8 cellular contexts compared by ENCODE assay signal in genomic region chr11:4607782-4608666, GRCh38. TPM values are rescaled to one million over a fixed set of nuclear protein-coding genes. Genes with fewer than 3 reads are reported as not detected.
DNase-seq lines count a peak whose midpoint lies in the region; ATAC-seq and TF ChIP-seq lines count a peak whose summit lies in the region.

A gene with protein sequence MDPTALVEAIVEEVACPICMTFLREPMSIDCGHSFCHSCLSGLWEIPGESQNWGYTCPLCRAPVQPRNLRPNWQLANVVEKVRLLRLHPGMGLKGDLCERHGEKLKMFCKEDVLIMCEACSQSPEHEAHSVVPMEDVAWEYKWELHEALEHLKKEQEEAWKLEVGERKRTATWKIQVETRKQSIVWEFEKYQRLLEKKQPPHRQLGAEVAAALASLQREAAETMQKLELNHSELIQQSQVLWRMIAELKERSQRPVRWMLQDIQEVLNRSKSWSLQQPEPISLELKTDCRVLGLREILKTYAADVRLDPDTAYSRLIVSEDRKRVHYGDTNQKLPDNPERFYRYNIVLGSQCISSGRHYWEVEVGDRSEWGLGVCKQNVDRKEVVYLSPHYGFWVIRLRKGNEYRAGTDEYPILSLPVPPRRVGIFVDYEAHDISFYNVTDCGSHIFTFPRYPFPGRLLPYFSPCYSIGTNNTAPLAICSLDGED (minus strand): TSS chr11:4608231. CDS start chr11:4605504, 2,727 bp downstream.

- H3K9me3 ChIP-seq in HAP-1 (0 out of 2 replicates have a peak, but pooled peaks cover 3% of the 10 kb centered on the region), MM.1S (replicated peaks; ENCODE audit: insufficient read depth, low read length) (no peaks in the 10 kb centered on the region), thoracic aorta (no peaks in the 10 kb centered on the region)

- in situ Hi-C loops in HAP-1 (cut with MboI; ENCODE audit: low sequenced_read_pairs) = no loop called here

- H3K4me3 ChIP-seq in HAP-1 (peak within 1 kb of the TSS; percentile 59), MM.1S (ENCODE audit: low read length) (peak within 1 kb of the TSS; percentile 75), thoracic aorta (peak within 1 kb of the TSS; percentile 83)

- H3F3A ChIP-seq in MM.1S (ENCODE audit: insufficient read depth, low read length) = peaks cover 6% of the 10 kb centered on the region; the same call in 1 of the 2 replicates

- peak within 1 kb of the TSS; percentile 78 for H3K9ac ChIP-seq in MM.1S (ENCODE audit: low read length)

- peak within 1 kb of the TSS; percentile 79 for H2AFZ ChIP-seq in MM.1S (ENCODE audit: low read length)

- peak within 1 kb of the TSS; percentile 86 for H3K4me2 ChIP-seq in MM.1S (ENCODE audit: low read depth, low read length)

- H3K9me2 ChIP-seq in MM.1S (replicated peaks; ENCODE audit: insufficient read depth, low read length) = no peaks in the 10 kb centered on the region

- peak within 1 kb of the TSS; percentile 88 to 94 for H3K27ac Mint-ChIP-seq in activated naive CD4-positive, alpha-beta T cell treated with anti-CD3 and anti-CD28 coated beads, Interleukin-2, amount 50 U/mL, for 72 hours

- TF ChIP-seq CTCF in MM.1S (IDR thresholded peaks at IDR 0.05; ENCODE audit: low read length) (no peak), omental fat pad (IDR thresholded peaks at IDR 0.05) (no peak), thoracic aorta (IDR thresholded peaks at IDR 0.05) (no peak)

- H3K9me3 Mint-ChIP-seq in activated naive CD4-positive, alpha-beta T cell treated with anti-CD3 and anti-CD28 coated beads, Interleukin-2, amount 50 U/mL, for 72 hours = peaks cover 3 to 8% of the 10 kb centered on the region in 2 donors

- no peaks in the 10 kb centered on the region for H4K20me1 ChIP-seq in MM.1S (ENCODE audit: insufficient read depth, low read length)

- no peaks in the 10 kb centered on the region for H3K79me2 ChIP-seq in MM.1S (ENCODE audit: low read length)

- H3K4me1 ChIP-seq in HAP-1 (peaks cover 7% of the 10 kb centered on the region), MM.1S (ENCODE audit: low read length) (no peaks in the 10 kb centered on the region; the same call in 1 of the 2 replicates), thoracic aorta (ENCODE audit: control insufficient read depth in 1 of 2, low read depth in 2 of 2) (peaks cover 5 to 29% of the 10 kb centered on the region in 2 donors)

- peaks cover 0 to 13% of the 10 kb centered on the region in 2 donors for H3K36me3 Mint-ChIP-seq in activated naive CD4-positive, alpha-beta T cell treated with anti-CD3 and anti-CD28 coated beads, Interleukin-2, amount 50 U/mL, for 72 hours

- DNase-seq in GDM1 (lab: John Stamatoyannopoulos, UW) (peak; percentile 89), HAP-1 (ENCODE audit: low spot score in 2 of 2) (peak; percentile 84 to 95), MM.1S (peak; percentile 96), globus pallidus (ENCODE audit: low spot score) (peak; percentile 97), omental fat pad (ENCODE audit: low spot score) (peak; percentile 85), thoracic aorta (ENCODE audit: low spot score) (peak; percentile 83)
- peak; percentile 93 to 95 for DNase-seq in activated naive CD4-positive, alpha-beta T cell treated with anti-CD3 and anti-CD28 coated beads, Interleukin-2, amount 50 U/mL, for 72 hours (ENCODE audit: low spot score in 2 of 2)

- H3K36me3 ChIP-seq in HAP-1 (replicated peaks) (no peaks in the 10 kb centered on the region; the same call in 1 of the 2 replicates), MM.1S (replicated peaks; ENCODE audit: insufficient read depth, low read length) (no peaks in the 10 kb centered on the region), thoracic aorta (no peaks in the 10 kb centered on the region)

- H3K27ac ChIP-seq in MM.1S (ENCODE audit: low read length) = peak within 1 kb of the TSS; percentile 64; the same call in 1 of the 2 replicates
- peak within 1 kb of the TSS; percentile 88 to 89 for H3K27ac ChIP-seq in thoracic aorta

- ATAC-seq in SK-N-SH treated with all-trans-retinoic acid at 6 μM for 48 hours (peak; percentile 100), omental fat pad (ENCODE audit: low FRiP score) (peak; percentile 99), thoracic aorta (ENCODE audit: insufficient number of reproducible peaks, low FRiP score, low read depth) (peak; percentile 90)
- peak; percentile 100 for ATAC-seq in activated naive CD4-positive, alpha-beta T cell treated with anti-CD3 and anti-CD28 coated beads, Interleukin-2, amount 50 U/mL, for 72 hours

- H3K27me3 ChIP-seq in HAP-1 (ENCODE audit: low read depth) = no peaks in the 10 kb centered on the region; the same call in 1 of the 2 replicates
- no peaks in the 10 kb centered on the region for H3K27me3 ChIP-seq in MM.1S (replicated peaks; ENCODE audit: insufficient read depth, low read length)
- H3K27me3 ChIP-seq in thoracic aorta (replicated peaks; ENCODE audit: insufficient read depth) = no peaks in the 10 kb centered on the region

TF ChIP-seq in SK-N-SH treated with all-trans-retinoic acid at 6 μM for 48 hours, 23 proteins besides CTCF, POLR2A, EP300 and RAD21:
- 0 out of 2 replicates have a peak, but pooled peaks have one; percentile 45 for TF ChIP-seq TSHZ2 (CRISPR knock-in tag; IDR thresholded peaks at IDR 0.05)
- TF ChIP-seq ARNTL (CRISPR knock-in tag; IDR thresholded peaks at IDR 0.05; ENCODE audit: borderline replicate concordance, low read depth) = no peak
- no peak for TF ChIP-seq TOX (CRISPR knock-in tag; IDR thresholded peaks at IDR 0.05; ENCODE audit: borderline replicate concordance)
- TF ChIP-seq BACH2 (CRISPR knock-in tag; IDR thresholded peaks at IDR 0.05; ENCODE audit: borderline replicate concordance) = no peak
- no peak for TF ChIP-seq CSRNP3 (CRISPR knock-in tag; IDR thresholded peaks at IDR 0.05)
- TF ChIP-seq ZNF565 (CRISPR knock-in tag; conservative IDR thresholded peaks at IDR 0.05; ENCODE audit: low read depth) = no peak
- no peak for TF ChIP-seq CSDC2 (CRISPR knock-in tag; IDR thresholded peaks at IDR 0.05)
- TF ChIP-seq SNAI2 (CRISPR knock-in tag; IDR thresholded peaks at IDR 0.05) = 0 out of 2 replicates have a peak, but pooled peaks have one; percentile 58

RNA-seq across cellular contexts. Expression of the gene that starts here (rescaled TPM):
- total RNA-seq in activated naive CD4-positive, alpha-beta T cell treated with anti-CD3 and anti-CD28 coated beads, Interleukin-2, amount 50 U/mL, for 72 hours = 10 to 100 TPM in 1 of 2 donors, 1 to 10 TPM in 1; 6.2 to 15.2 TPM
- total RNA-seq in omental fat pad (10 to 100 TPM in 2 of 4 donors, 1 to 10 TPM in 2; 7.0 to 18.0 (median 10.6) TPM), thoracic aorta (10 to 100 TPM; 16.0 to 25.4 TPM)

Comparison
In these comparisons a context has a peak if more than half of its experiments do, and no peak if none do; other contexts are left out.
1. Peak in every context shown above with its lines: DNase-seq, ATAC-seq, H3K4me3 ChIP-seq and H3K27ac ChIP-seq.